8 cellular contexts compared by ENCODE assay signal in genomic region chr4:5051692-5052423, GRCh38. TPM values are rescaled to one million over a fixed set of nuclear protein-coding genes. Genes with fewer than 3 reads are reported as not detected.
DNase-seq lines count a peak whose midpoint lies in the region; ATAC-seq and TF ChIP-seq lines count a peak whose summit lies in the region.

No MANE protein-coding gene starts in this region.

- H3K4me1 ChIP-seq in lower lobe of right lung (peaks cover 21% of the 10 kb centered on the region), thyroid gland (peaks cover 8 to 17% of the 10 kb centered on the region in 2 donors)

- H3K36me3 Mint-ChIP-seq in activated CD8-positive, alpha-beta memory T cell treated with anti-CD3 and anti-CD28 coated beads, Interleukin-2, amount 10 ng/mL, durations not matched to agents 7 days and 5 days: no peaks in the 10 kb centered on the region

- peaks cover 46% of the 10 kb centered on the region for H3K27me3 Mint-ChIP-seq in activated CD8-positive, alpha-beta memory T cell treated with anti-CD3 and anti-CD28 coated beads, Interleukin-2, amount 10 ng/mL, durations not matched to agents 7 days and 5 days

- H3K27ac ChIP-seq in lower lobe of right lung (no peak overlapping the region), thyroid gland (no peak overlapping the region)

- no peak for TF ChIP-seq POLR2A in thyroid gland (IDR thresholded peaks at IDR 0.05)

- H3K4me3 Mint-ChIP-seq in activated CD8-positive, alpha-beta memory T cell treated with anti-CD3 and anti-CD28 coated beads, Interleukin-2, amount 10 ng/mL, durations not matched to agents 7 days and 5 days: no peak overlapping the region

- no peak overlapping the region for H3K27ac Mint-ChIP-seq in activated CD8-positive, alpha-beta memory T cell treated with anti-CD3 and anti-CD28 coated beads, Interleukin-2, amount 10 ng/mL, durations not matched to agents 7 days and 5 days

- H3K4me3 ChIP-seq in cardiac fibroblast (replicated peaks in 1 of 2; ENCODE audit: low read depth in 2 of 2, low read length in 2 of 2) (peak overlapping the region; percentile 45 to 52), lower lobe of right lung (peak overlapping the region; percentile 62), thyroid gland (replicated peaks in 1 of 3) (peak overlapping the region in 2 of 3 donors; percentile 11 to 40)

- H3K9me3 Mint-ChIP-seq in activated CD8-positive, alpha-beta memory T cell treated with anti-CD3 and anti-CD28 coated beads, Interleukin-2, amount 10 ng/mL, durations not matched to agents 7 days and 5 days (ENCODE audit: low read depth): no peaks in the 10 kb centered on the region

- no peaks in the 10 kb centered on the region for H3K9me3 ChIP-seq in lower lobe of right lung
- H3K9me3 ChIP-seq in thyroid gland: no peaks in the 10 kb centered on the region

- no peaks in the 10 kb centered on the region for H3K36me3 ChIP-seq in lower lobe of right lung
- H3K36me3 ChIP-seq in thyroid gland: no peaks in the 10 kb centered on the region

- no peak for ATAC-seq in activated CD8-positive, alpha-beta memory T cell treated with anti-CD3 and anti-CD28 coated beads, Interleukin-2, amount 10 ng/mL, durations not matched to agents 7 days and 5 days
- peak; percentile 39 to 47 for ATAC-seq in lower lobe of right lung
- ATAC-seq in GM21526 (IDR thresholded peaks at IDR 0.05; ENCODE audit: low FRiP score, unreplicated experiment): no peak

- TF ChIP-seq CTCF in cardiac fibroblast (IDR thresholded peaks at IDR 0.05; ENCODE audit: low read depth, low read length) (no peak), lower lobe of right lung (IDR thresholded peaks at IDR 0.05) (no peak), thyroid gland (IDR thresholded peaks at IDR 0.05) (no peak)

- peaks cover 27% of the 10 kb centered on the region for H3K27me3 ChIP-seq in lower lobe of right lung (ENCODE audit: low read depth)
- H3K27me3 ChIP-seq in thyroid gland: no peaks in the 10 kb centered on the region

- CTCF ChIA-PET in activated CD8-positive, alpha-beta memory T cell treated with anti-CD3 and anti-CD28 coated beads, Interleukin-2, amount 10 ng/mL, durations not matched to agents 7 days and 5 days (lab: Charles Lee): no interaction called here

- 3 to 7% methylated on average over 9 to 14 of the region's 66 CpGs for WGBS in thyroid gland, 2 donors

- intact Hi-C loops in lower lobe of right lung (cut with DNase I): no loop called here
- intact Hi-C loops in thyroid gland (cut with DNase I): no loop called here

- peaks cover 7% of the 10 kb centered on the region for H3K4me1 Mint-ChIP-seq in activated CD8-positive, alpha-beta memory T cell treated with anti-CD3 and anti-CD28 coated beads, Interleukin-2, amount 10 ng/mL, durations not matched to agents 7 days and 5 days

- peak; percentile 58 for DNase-seq in activated CD8-positive, alpha-beta memory T cell treated with anti-CD3 and anti-CD28 coated beads for 24 hours
- no peak for DNase-seq in activated CD8-positive, alpha-beta memory T cell treated with anti-CD3 and anti-CD28 coated beads, Interleukin-2, amount 10 ng/mL, durations not matched to agents 7 days and 5 days
- no peak for DNase-seq in cardiac fibroblast (ENCODE audit: low read depth in 2 of 2)
- DNase-seq in lower lobe of right lung: peak; percentile 47
- peak; percentile 6 to 8 for DNase-seq in thyroid gland
- DNase-seq in NCI-H1105 treated with DMSO at 0.1 percent for 48 hours (lab: John Stamatoyannopoulos, UW): no peak
- no peak for DNase-seq in NCI-H510A (lab: John Stamatoyannopoulos, UW)

RNA-seq across cellular contexts. Expression of gene STK32B, which starts 0.6 kb away (rescaled TPM):
- not detected for total RNA-seq in activated CD8-positive, alpha-beta memory T cell treated with anti-CD3 and anti-CD28 coated beads, Interleukin-2, amount 10 ng/mL, durations not matched to agents 7 days and 5 days
- 1.3 TPM for total RNA-seq in lower lobe of right lung
- total RNA-seq in thyroid gland: 10 to 100 TPM in 1 of 4 donors, 1 to 10 TPM in 3; 1.9 to 14.8 (median 4.4) TPM

RNA-seq across cellular contexts. Expression of gene CYTL1, which starts 32.6 kb away (rescaled TPM):
- total RNA-seq in activated CD8-positive, alpha-beta memory T cell treated with anti-CD3 and anti-CD28 coated beads, Interleukin-2, amount 10 ng/mL, durations not matched to agents 7 days and 5 days: not detected
- total RNA-seq in lower lobe of right lung (1.4 TPM), thyroid gland (1 to 10 TPM; 1.3 to 7.4 (median 3.7) TPM)

Comparison
In these comparisons a context has a peak if more than half of its experiments do, and no peak if none do; other contexts are left out.
1. DNase-seq: peak in activated CD8-positive, alpha-beta memory T cell treated with anti-CD3 and anti-CD28 coated beads for 24 hours (single experiment), lower lobe of right lung (single experiment) and thyroid gland (2 of 2); none in activated CD8-positive, alpha-beta memory T cell treated with anti-CD3 and anti-CD28 coated beads, Interleukin-2, amount 10 ng/mL, durations not matched to agents 7 days and 5 days (single experiment), cardiac fibroblast (0 of 2), NCI-H1105 treated with DMSO at 0.1 percent for 48 hours (single experiment) and NCI-H510A (single experiment).
2. ATAC-seq: peak in lower lobe of right lung (2 of 2); none in activated CD8-positive, alpha-beta memory T cell treated with anti-CD3 and anti-CD28 coated beads, Interleukin-2, amount 10 ng/mL, durations not matched to agents 7 days and 5 days (single experiment) and GM21526 (single experiment).
3. Peak in every context shown above with its lines, with median percentiles within 50 percentile points of each other: H3K4me3 ChIP-seq.